ENCODE assay signal across 8 cellular contexts in the genomic region with DNA sequence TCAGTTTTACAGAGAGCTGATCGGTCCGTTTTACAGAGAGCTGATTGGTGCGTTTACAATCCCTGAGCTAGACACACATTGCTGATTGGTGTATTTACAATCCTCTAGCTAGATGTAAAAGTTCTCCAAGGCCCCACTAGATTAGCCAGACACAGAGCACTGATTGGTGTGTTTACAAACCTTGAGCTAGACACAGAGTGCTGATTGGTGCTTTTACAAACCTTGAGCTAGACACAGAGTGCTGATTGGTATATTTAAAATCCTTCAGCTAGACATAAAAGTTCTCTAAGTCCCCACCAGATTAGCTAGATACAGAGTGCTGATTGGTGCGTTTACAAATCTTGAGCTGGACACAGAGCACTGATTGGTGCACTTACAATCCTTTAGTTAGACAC.
A peak's percentile ranks its signal among the peaks of the same experiment; 100 is the strongest.
DNase-seq lines count a peak whose midpoint lies in the region; ATAC-seq and TF ChIP-seq lines count a peak whose summit lies in the region.
"Not testable (repeated sequence)": the region's sequence is repeated elsewhere in the genome, so short reads cannot be mapped to it uniquely, and the experiment has no call there.

No MANE protein-coding gene starts in this region.

- peak overlapping the region; percentile 80; the same call in 1 of the 2 replicates for H3K4me2 ChIP-seq in SK-N-SH
- H3K4me2 ChIP-seq in mammary epithelial cell (ENCODE audit: insufficient read depth, low read depth, low read length): not testable (repeated sequence)

- H3K9me2 ChIP-seq in SK-N-SH: not testable (repeated sequence)

- H3K36me3 Mint-ChIP-seq in CD4-positive, CD25-positive, alpha-beta regulatory T cell; activated T-cell treated with anti-CD3 and anti-CD28 coated beads, Interleukin-2, amount 50 U/mL, for 72 hours (ENCODE audit: insufficient read depth in 2 of 2); nephron progenitor cell (ENCODE audit: low read depth): not testable (repeated sequence)

- TF ChIP-seq EP300 in SK-N-SH (IDR thresholded peaks at IDR 0.05; ENCODE audit: borderline replicate concordance in 1 of 2, low read depth in 1 of 2, low read length in 1 of 2): not testable (repeated sequence)

- H3K9me3 Mint-ChIP-seq in CD4-positive, CD25-positive, alpha-beta regulatory T cell; activated T-cell treated with anti-CD3 and anti-CD28 coated beads, Interleukin-2, amount 50 U/mL, for 72 hours; nephron progenitor cell; stimulated activated naive CD8-positive, alpha-beta T cell treated with anti-CD3 and anti-CD28 coated beads, Interleukin-15, amount 100 ng/mL, for 72 hours: not testable (repeated sequence)

- not testable (repeated sequence) for H3K4me1 ChIP-seq in CD4-positive, CD25-positive, alpha-beta regulatory T cell (ENCODE audit: control insufficient read depth, insufficient read depth, low read length, poor library complexity, severe bottlenecking); HUES6 (ENCODE audit: control insufficient read depth, insufficient read depth, low read length); SK-N-SH (ENCODE audit: control insufficient read depth in 1 of 2, insufficient read depth in 2 of 2, low read depth in 1 of 2, low read length in 1 of 2); mammary epithelial cell (ENCODE audit: insufficient read depth, low read length); left ventricle myocardium inferior

- 100% methylated on average over 4 of the region's 4 CpGs for WGBS in SK-N-SH (ENCODE audit: low lambda C conversion rate)
- 100% methylated on average over 4 of the region's 4 CpGs for WGBS in mammary epithelial cell (ENCODE audit: low coverage, missing lambda C conversion rate)

- peak overlapping the region in 2 of 3 donors; percentile 62 to 75 for H3K27ac Mint-ChIP-seq in CD4-positive, CD25-positive, alpha-beta regulatory T cell
- peak overlapping the region; percentile 19 for H3K27ac Mint-ChIP-seq in activated T-cell treated with anti-CD3 and anti-CD28 coated beads, Interleukin-2, amount 50 U/mL, for 72 hours
- H3K27ac Mint-ChIP-seq in nephron progenitor cell; stimulated activated naive CD8-positive, alpha-beta T cell treated with anti-CD3 and anti-CD28 coated beads, Interleukin-15, amount 100 ng/mL, for 72 hours: not testable (repeated sequence)

- not testable (repeated sequence) for H4K20me1 ChIP-seq in SK-N-SH (ENCODE audit: insufficient read depth); mammary epithelial cell (ENCODE audit: insufficient read depth, low read length)

- H3K9me3 ChIP-seq in CD4-positive, CD25-positive, alpha-beta regulatory T cell (ENCODE audit: control insufficient read depth in 2 of 2, low read length in 2 of 2); HUES6 (ENCODE audit: control insufficient read depth, insufficient read depth, low read depth, low read length); SK-N-SH; mammary epithelial cell (replicated peaks; ENCODE audit: insufficient read depth, low read length); left ventricle myocardium inferior (replicated peaks): not testable (repeated sequence)

- not testable (repeated sequence) for H3K27ac ChIP-seq in CD4-positive, CD25-positive, alpha-beta regulatory T cell (ENCODE audit: insufficient read depth, low read length, poor library complexity, severe bottlenecking); HUES6 (ENCODE audit: low read depth, low read length); SK-N-SH (ENCODE audit: low read depth in 2 of 2, low read length in 1 of 2); mammary epithelial cell (ENCODE audit: insufficient read depth, low read depth, low read length); left ventricle myocardium inferior (replicated peaks)

- BruUV-seq in mammary epithelial cell (replicated peaks; lab: Mats Ljungman, UMichigan): not testable (repeated sequence)

- not testable (repeated sequence) for H3K79me2 ChIP-seq in SK-N-SH (ENCODE audit: insufficient read depth); mammary epithelial cell (ENCODE audit: insufficient read depth, low read length)

- peaks cover 0 to 14% (median 7%) of the 10 kb centered on the region in 4 donors for H3K4me1 Mint-ChIP-seq in CD4-positive, CD25-positive, alpha-beta regulatory T cell
- H3K4me1 Mint-ChIP-seq in activated T-cell treated with anti-CD3 and anti-CD28 coated beads, Interleukin-2, amount 50 U/mL, for 72 hours (ENCODE audit: low read depth); stimulated activated naive CD8-positive, alpha-beta T cell treated with anti-CD3 and anti-CD28 coated beads, Interleukin-15, amount 100 ng/mL, for 72 hours: not testable (repeated sequence)
- H3K4me1 Mint-ChIP-seq in nephron progenitor cell: peaks cover 47% of the 10 kb centered on the region

- peak overlapping the region; percentile 78 to 94 (median 90) for H3K4me3 Mint-ChIP-seq in CD4-positive, CD25-positive, alpha-beta regulatory T cell
- peak overlapping the region; percentile 88 to 92 for H3K4me3 Mint-ChIP-seq in activated T-cell treated with anti-CD3 and anti-CD28 coated beads, Interleukin-2, amount 50 U/mL, for 72 hours
- peak overlapping the region; percentile 87 for H3K4me3 Mint-ChIP-seq in nephron progenitor cell
- peak overlapping the region; percentile 82 to 88 for H3K4me3 Mint-ChIP-seq in stimulated activated naive CD8-positive, alpha-beta T cell treated with anti-CD3 and anti-CD28 coated beads, Interleukin-15, amount 100 ng/mL, for 72 hours

- dilution Hi-C loops in mammary epithelial cell (cut with HindIII; ENCODE audit: low sequenced_read_pairs): not testable (repeated sequence)

- not testable (repeated sequence) for H3F3A ChIP-seq in SK-N-SH (replicated peaks; ENCODE audit: insufficient read depth)

- H3K4me3 ChIP-seq in CD4-positive, CD25-positive, alpha-beta regulatory T cell (ENCODE audit: low read depth, low read length): peak overlapping the region; percentile 55
- H3K4me3 ChIP-seq in HUES6 (ENCODE audit: low read depth, low read length) (peak overlapping the region; percentile 90), SK-N-SH (ENCODE audit: low read depth in 2 of 2, low read length in 1 of 2) (peak overlapping the region; percentile 62 to 72; a peak in 3 of 4 replicates), left ventricle myocardium inferior (peak overlapping the region; percentile 71)
- not testable (repeated sequence) for H3K4me3 ChIP-seq in mammary epithelial cell (replicated peaks in 1 of 3; ENCODE audit: insufficient read depth in 1 of 3, low read depth in 2 of 3, low read length in 3 of 3)

- not testable (repeated sequence) for H3K36me3 ChIP-seq in CD4-positive, CD25-positive, alpha-beta regulatory T cell (ENCODE audit: control insufficient read depth, insufficient read depth, low read length); HUES6 (ENCODE audit: control insufficient read depth, insufficient read depth, low read length); SK-N-SH (replicated peaks in 1 of 2; ENCODE audit: control insufficient read depth in 1 of 2, insufficient read depth in 2 of 2, low read length in 1 of 2); mammary epithelial cell (ENCODE audit: insufficient read depth, low read length); left ventricle myocardium inferior

- H3K27me3 ChIP-seq in CD4-positive, CD25-positive, alpha-beta regulatory T cell (ENCODE audit: control insufficient read depth, insufficient read depth, low read length); HUES6 (ENCODE audit: control insufficient read depth, insufficient read depth, low read length); SK-N-SH (ENCODE audit: insufficient read depth); mammary epithelial cell (ENCODE audit: insufficient read depth, low read length); left ventricle myocardium inferior (ENCODE audit: low read depth): not testable (repeated sequence)

- peak in 1 of 3 donors; percentile 1 for DNase-seq in CD4-positive, CD25-positive, alpha-beta regulatory T cell
- DNase-seq in SK-N-SH; activated T-cell treated with anti-CD3 and anti-CD28 coated beads, Interleukin-2, amount 50 U/mL, for 72 hours; mammary epithelial cell; left ventricle myocardium inferior; nephron progenitor cell; stimulated activated naive CD8-positive, alpha-beta T cell treated with anti-CD3 and anti-CD28 coated beads, Interleukin-15, amount 100 ng/mL, for 72 hours: not testable (repeated sequence)

- H2AFZ ChIP-seq in SK-N-SH (ENCODE audit: low read depth): peak overlapping the region; percentile 92; the same call in 1 of the 2 replicates
- peak overlapping the region; percentile 99 for H2AFZ ChIP-seq in mammary epithelial cell (ENCODE audit: low read depth, low read length)

- H3K9ac ChIP-seq in HUES6 (ENCODE audit: low read length); SK-N-SH; mammary epithelial cell (ENCODE audit: insufficient read depth, low read length): not testable (repeated sequence)

- POLR2A ChIA-PET in SK-N-SH (lab: Yijun Ruan, JAX): interaction anchor here (1.6 kb wide), 1 partner anchor 64 kb away, joined by 7 read pairs; a partner anchor contains a TSS

- ATAC-seq in CD4-positive, CD25-positive, alpha-beta regulatory T cell (ENCODE audit: low read depth in 2 of 2); activated T-cell treated with anti-CD3 and anti-CD28 coated beads, Interleukin-2, amount 50 U/mL, for 72 hours (replicated peaks in 1 of 2); stimulated activated naive CD8-positive, alpha-beta T cell treated with anti-CD3 and anti-CD28 coated beads, Interleukin-15, amount 100 ng/mL, for 72 hours: not testable (repeated sequence)

- intact Hi-C loops in mammary epithelial cell (cut with micrococcal nuclease); left ventricle myocardium inferior (cut with micrococcal nuclease): not testable (repeated sequence)

- in situ Hi-C loops in mammary epithelial cell (cut with MboI; ENCODE audit: low sequenced_read_pairs in 2 of 2): not testable (repeated sequence)

- not testable (repeated sequence) for TF ChIP-seq RAD21 in SK-N-SH (IDR thresholded peaks at IDR 0.05; ENCODE audit: low read length)

- not testable (repeated sequence) for TF ChIP-seq CTCF in SK-N-SH (IDR thresholded peaks at IDR 0.05); mammary epithelial cell (conservative IDR thresholded peaks at IDR 0.05 in 1 of 2, IDR thresholded peaks at IDR 0.05 in 1 of 2; ENCODE audit: extremely low read depth in 1 of 2, insufficient read depth in 1 of 2, low read depth in 1 of 2, low read length in 2 of 2); left ventricle myocardium inferior (IDR thresholded peaks at IDR 0.05; ENCODE audit: borderline replicate concordance); nephron progenitor cell (IDR thresholded peaks at IDR 0.05)

- H3K27me3 Mint-ChIP-seq in CD4-positive, CD25-positive, alpha-beta regulatory T cell; activated T-cell treated with anti-CD3 and anti-CD28 coated beads, Interleukin-2, amount 50 U/mL, for 72 hours (ENCODE audit: low read depth); nephron progenitor cell (ENCODE audit: low read depth, poor library complexity); stimulated activated naive CD8-positive, alpha-beta T cell treated with anti-CD3 and anti-CD28 coated beads, Interleukin-15, amount 100 ng/mL, for 72 hours: not testable (repeated sequence)

- CTCF ChIA-PET in SK-N-SH (lab: Yijun Ruan, JAX): interaction anchor here (0.8 to 1.2 kb wide), 4 partner anchors 33 to 89 kb away, joined by 3 to 5 read pairs (median 4); a partner anchor contains a TSS
- CTCF ChIA-PET in mammary epithelial cell (lab: Charles Lee; ENCODE audit: low non-redundant PET): not testable (repeated sequence)
